In genomic region chr3:9915252-9916141, GRCh38 we compare ENCODE assay signal across 1 cellular context.
TF ChIP-seq lines count a peak whose summit lies in the region.

No MANE protein-coding gene starts in this region.

TF ChIP-seq in HepG2, 621 proteins besides CTCF, POLR2A, EP300 and RAD21 (continued from another document and continues in another):
- TF ChIP-seq E2F2 (CRISPR knock-in tag; IDR thresholded peaks at IDR 0.05; ENCODE audit: borderline replicate concordance) (0 out of 2 replicates have a peak, but pooled peaks have one; percentile 53), HNRNPL (IDR thresholded peaks at IDR 0.05; ENCODE audit: low read depth, low read length) (no peak), ZNF343 (CRISPR knock-in tag; IDR thresholded peaks at IDR 0.05) (no peak), HNRNPLL (IDR thresholded peaks at IDR 0.05; ENCODE audit: low read depth, low read length, poor library complexity, severe bottlenecking) (peak; percentile 90), SKI (IDR thresholded peaks at IDR 0.05; ENCODE audit: partially characterized antibody) (peak; percentile 54), MED13 (CRISPR knock-in tag; IDR thresholded peaks at IDR 0.05) (peak; percentile 35; the same call in 1 of the 2 replicates), ZNF574 (CRISPR knock-in tag; IDR thresholded peaks at IDR 0.05) (peak; percentile 78), PHF8 (CRISPR knock-in tag; IDR thresholded peaks at IDR 0.05) (peak; percentile 52; the same call in 1 of the 2 replicates), HES4 (CRISPR knock-in tag; IDR thresholded peaks at IDR 0.05; ENCODE audit: borderline replicate concordance) (peak; percentile 85; the same call in 1 of the 2 replicates), NR2F1 (CRISPR knock-in tag; IDR thresholded peaks at IDR 0.05) (no peak), MYPOP (CRISPR knock-in tag; IDR thresholded peaks at IDR 0.05) (peak; percentile 86), FOXO1 (CRISPR knock-in tag; IDR thresholded peaks at IDR 0.05) (no peak), SKIL (CRISPR knock-in tag; IDR thresholded peaks at IDR 0.05; ENCODE audit: borderline replicate concordance) (0 out of 2 replicates have a peak, but pooled peaks have one; percentile 52), ZNF788 (CRISPR knock-in tag; IDR thresholded peaks at IDR 0.05; ENCODE audit: borderline replicate concordance) (peak; percentile 11; the same call in 1 of the 2 replicates), ZNF253 (CRISPR knock-in tag; IDR thresholded peaks at IDR 0.05; ENCODE audit: borderline replicate concordance) (0 out of 2 replicates have a peak, but pooled peaks have one; percentile 30), ZNF564 (CRISPR knock-in tag; IDR thresholded peaks at IDR 0.05) (peak; percentile 90; the same call in 1 of the 2 replicates), FOXA3 (CRISPR knock-in tag; IDR thresholded peaks at IDR 0.05) (0 out of 2 replicates have a peak, but pooled peaks have one; percentile 38), KMT2A (CRISPR knock-in tag; IDR thresholded peaks at IDR 0.05) (peak; percentile 57; the same call in 1 of the 2 replicates), DMAP1 (CRISPR knock-in tag; IDR thresholded peaks at IDR 0.05) (peak; percentile 29; the same call in 1 of the 2 replicates), ZEB1 (IDR thresholded peaks at IDR 0.05; ENCODE audit: insufficient replicate concordance, low read depth) (no peak), BRF2 (CRISPR knock-in tag; IDR thresholded peaks at IDR 0.05) (peak; percentile 72), ZNF205 (CRISPR knock-in tag; IDR thresholded peaks at IDR 0.05) (peak; percentile 69), ZBTB10 (CRISPR knock-in tag; IDR thresholded peaks at IDR 0.05; ENCODE audit: borderline replicate concordance) (peak; percentile 89), PHF21A (CRISPR knock-in tag; IDR thresholded peaks at IDR 0.05) (0 out of 2 replicates have a peak, but pooled peaks have one; percentile 22), IRF1 (CRISPR knock-in tag; IDR thresholded peaks at IDR 0.05; ENCODE audit: low read depth) (no peak), HOXA3 (CRISPR knock-in tag; IDR thresholded peaks at IDR 0.05) (peak; percentile 61), HOXA9 (CRISPR knock-in tag; IDR thresholded peaks at IDR 0.05; ENCODE audit: borderline replicate concordance) (peak; percentile 87; the same call in 1 of the 2 replicates), ZNF646 (CRISPR knock-in tag; IDR thresholded peaks at IDR 0.05) (no peak), E2F1 (CRISPR knock-in tag; IDR thresholded peaks at IDR 0.05) (peak; percentile 85), RXRA (CRISPR knock-in tag; IDR thresholded peaks at IDR 0.05) (peak; percentile 67), ZSCAN30 (CRISPR knock-in tag; IDR thresholded peaks at IDR 0.05) (peak; percentile 68; the same call in 1 of the 2 replicates), KLF6 (CRISPR knock-in tag; IDR thresholded peaks at IDR 0.05) (0 out of 2 replicates have a peak, but pooled peaks have one; percentile 76), LBX2 (CRISPR knock-in tag; IDR thresholded peaks at IDR 0.05; ENCODE audit: borderline replicate concordance) (peak; percentile 85; the same call in 1 of the 2 replicates), SMYD3 (CRISPR knock-in tag; IDR thresholded peaks at IDR 0.05) (peak; percentile 33; the same call in 1 of the 2 replicates), BATF2 (CRISPR knock-in tag; IDR thresholded peaks at IDR 0.05) (peak; percentile 85)
